In the genomic region with DNA sequence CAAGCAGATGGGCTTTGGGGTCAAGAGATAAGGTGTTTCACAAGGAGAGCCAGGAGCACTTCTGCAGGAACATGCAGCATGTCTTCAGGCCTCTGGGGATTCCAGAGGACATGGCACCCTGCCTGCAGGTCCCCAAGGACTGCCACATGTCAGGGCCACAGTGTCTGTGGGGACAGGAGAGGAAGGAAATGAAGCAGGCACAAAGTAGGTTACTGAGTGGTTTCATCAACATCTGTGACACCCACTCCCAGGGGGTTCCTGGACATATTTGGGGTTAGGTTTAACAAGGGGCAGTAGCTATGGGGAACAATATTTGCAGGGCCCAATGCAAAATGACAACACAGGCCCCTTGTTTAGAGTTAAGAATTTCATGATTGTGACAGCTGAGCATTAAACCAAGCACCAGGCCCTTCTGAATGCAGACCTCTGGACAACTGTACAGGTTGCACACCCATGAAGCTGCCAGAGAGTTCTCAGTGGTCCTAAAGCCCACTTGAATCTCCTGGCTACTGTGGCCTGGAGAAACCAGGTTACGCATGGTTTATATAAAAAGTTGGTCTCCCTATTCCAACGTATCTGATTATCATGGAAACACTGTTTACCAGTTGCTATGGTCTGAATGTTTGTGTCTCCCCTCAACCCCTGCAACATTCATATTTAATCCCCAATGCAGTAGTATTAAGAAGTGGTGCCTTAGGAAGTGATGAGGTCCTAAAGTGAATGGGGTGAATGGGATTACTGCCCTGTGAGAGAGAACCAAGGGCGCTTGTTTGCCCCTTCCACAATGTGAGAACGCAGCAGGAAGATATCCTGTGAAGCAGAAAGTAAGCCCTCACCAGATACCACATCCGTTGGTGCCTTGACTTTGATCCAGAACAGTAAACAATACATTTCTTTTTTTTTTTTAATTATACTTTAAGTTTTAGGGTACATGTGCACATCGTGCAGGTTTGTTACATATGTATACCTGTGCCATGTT, we compare ENCODE assay signal across 9 cellular contexts. TPM values are rescaled to one million over a fixed set of nuclear protein-coding genes. Genes with fewer than 3 reads are reported as not detected.
A peak's percentile ranks its signal among the peaks of the same experiment; 100 is the strongest.
DNase-seq lines count a peak whose midpoint lies in the region; ATAC-seq and TF ChIP-seq lines count a peak whose summit lies in the region.
"Had no signal": no experiment of that assay in that cellular context is flagged by ENCODE, and none has a peak within 500 bp of the region (broad histone marks: within the 10 kb centered on the region; RNA-seq: fewer than 3 reads in every experiment).

No MANE protein-coding gene starts in this region.

- no peak overlapping the region for H3K18ac ChIP-seq in trophoblast cell (ENCODE audit: low read length)

- H3K4me2 ChIP-seq in trophoblast cell (ENCODE audit: low read length): no peak overlapping the region

- H3K9ac ChIP-seq in trophoblast cell (ENCODE audit: low read length): no peak overlapping the region

- no peak overlapping the region for H2BK120ac ChIP-seq in trophoblast cell (ENCODE audit: insufficient read depth, low read length, poor library complexity)

- H3K27ac Mint-ChIP-seq in activated CD8-positive, alpha-beta memory T cell treated with anti-CD3 and anti-CD28 coated beads, Interleukin-2, amount 10 ng/mL, durations not matched to agents 7 days and 5 days: peak overlapping the region; percentile 92
- H3K27ac Mint-ChIP-seq in natural killer cell treated with Interleukin-12 subunit alpha and Interleukin-12 subunit beta and Interleukin-15 and Interleukin-18, amount 100 ng/mL, for 72 hours: peak overlapping the region; percentile 72 to 75

- no peak overlapping the region for H2AFZ ChIP-seq in trophoblast cell (ENCODE audit: insufficient read depth, low read length, poor library complexity)

- ATAC-seq in GM19438 (IDR thresholded peaks at IDR 0.05; ENCODE audit: low read depth, unreplicated experiment) (peak; percentile 75), HG03432 (IDR thresholded peaks at IDR 0.05; ENCODE audit: unreplicated experiment) (peak; percentile 79), GM19455 (IDR thresholded peaks at IDR 0.05; ENCODE audit: unreplicated experiment) (no peak)
- peak; percentile 77 for ATAC-seq in activated CD8-positive, alpha-beta memory T cell treated with anti-CD3 and anti-CD28 coated beads, Interleukin-2, amount 10 ng/mL, durations not matched to agents 7 days and 5 days
- peak; percentile 69 to 81 for ATAC-seq in natural killer cell treated with Interleukin-12 subunit alpha and Interleukin-12 subunit beta and Interleukin-15 and Interleukin-18, amount 100 ng/mL, for 72 hours

- no peak overlapping the region for H3K23ac ChIP-seq in trophoblast cell (ENCODE audit: low read length)

- no peaks in the 10 kb centered on the region for H3K36me3 ChIP-seq in trophoblast cell (ENCODE audit: control insufficient read depth in 1 of 2, insufficient read depth in 2 of 2, low read length in 2 of 2)
- no peaks in the 10 kb centered on the region for H3K36me3 ChIP-seq in BE2C

- H3K79me1 ChIP-seq in trophoblast cell (ENCODE audit: low read length): no peaks in the 10 kb centered on the region

- H2BK12ac ChIP-seq in trophoblast cell (ENCODE audit: low read length): no peak overlapping the region

- CTCF ChIA-PET in activated CD8-positive, alpha-beta memory T cell treated with anti-CD3 and anti-CD28 coated beads, Interleukin-2, amount 10 ng/mL, durations not matched to agents 7 days and 5 days (lab: Charles Lee): interaction anchor here (0.7 to 2.1 kb wide), 2 partner anchors 10 to 48 kb away, joined by 3 to 5 read pairs; no protein-coding TSS in a partner anchor

- H3K9me3 Mint-ChIP-seq in activated CD8-positive, alpha-beta memory T cell treated with anti-CD3 and anti-CD28 coated beads, Interleukin-2, amount 10 ng/mL, durations not matched to agents 7 days and 5 days (ENCODE audit: low read depth): no peaks in the 10 kb centered on the region
- H3K9me3 Mint-ChIP-seq in natural killer cell treated with Interleukin-12 subunit alpha and Interleukin-12 subunit beta and Interleukin-15 and Interleukin-18, amount 100 ng/mL, for 72 hours: no peaks in the 10 kb centered on the region

- no peaks in the 10 kb centered on the region for H3K79me2 ChIP-seq in trophoblast cell (ENCODE audit: control insufficient read depth, insufficient read depth, low read length, poor library complexity)

- H3K4ac ChIP-seq in trophoblast cell (ENCODE audit: low read depth, low read length): no peak overlapping the region

- peak overlapping the region; percentile 53 for H3K4me3 Mint-ChIP-seq in activated CD8-positive, alpha-beta memory T cell treated with anti-CD3 and anti-CD28 coated beads, Interleukin-2, amount 10 ng/mL, durations not matched to agents 7 days and 5 days
- peak overlapping the region; percentile 63 for H3K4me3 Mint-ChIP-seq in natural killer cell treated with Interleukin-12 subunit alpha and Interleukin-12 subunit beta and Interleukin-15 and Interleukin-18, amount 100 ng/mL, for 72 hours

- peaks cover 1% of the 10 kb centered on the region for H3K36me3 Mint-ChIP-seq in activated CD8-positive, alpha-beta memory T cell treated with anti-CD3 and anti-CD28 coated beads, Interleukin-2, amount 10 ng/mL, durations not matched to agents 7 days and 5 days
- H3K36me3 Mint-ChIP-seq in natural killer cell treated with Interleukin-12 subunit alpha and Interleukin-12 subunit beta and Interleukin-15 and Interleukin-18, amount 100 ng/mL, for 72 hours: no peaks in the 10 kb centered on the region

- no peak overlapping the region for H3K27ac ChIP-seq in trophoblast cell (ENCODE audit: low read depth, low read length)

- no peak overlapping the region for H3K14ac ChIP-seq in trophoblast cell (ENCODE audit: low read length)

- H3K4me1 Mint-ChIP-seq in activated CD8-positive, alpha-beta memory T cell treated with anti-CD3 and anti-CD28 coated beads, Interleukin-2, amount 10 ng/mL, durations not matched to agents 7 days and 5 days: peaks cover 56% of the 10 kb centered on the region
- peaks cover 35 to 50% of the 10 kb centered on the region in 2 donors for H3K4me1 Mint-ChIP-seq in natural killer cell treated with Interleukin-12 subunit alpha and Interleukin-12 subunit beta and Interleukin-15 and Interleukin-18, amount 100 ng/mL, for 72 hours (ENCODE audit: low read depth in 2 of 2)

- H3K27me3 ChIP-seq in trophoblast cell (ENCODE audit: insufficient read depth, low read length): no peaks in the 10 kb centered on the region
- no peaks in the 10 kb centered on the region for H3K27me3 ChIP-seq in BE2C

- H4K91ac ChIP-seq in trophoblast cell (ENCODE audit: low read depth, low read length): no peak overlapping the region

- no peak overlapping the region for H4K12ac ChIP-seq in trophoblast cell (ENCODE audit: low read depth, low read length)

- no peaks in the 10 kb centered on the region for H3K4me1 ChIP-seq in trophoblast cell (ENCODE audit: control insufficient read depth in 1 of 2, insufficient read depth in 2 of 2, low read length in 2 of 2)
- H3K4me1 ChIP-seq in BE2C: no peaks in the 10 kb centered on the region

- H3K4me3 ChIP-seq in trophoblast cell (ENCODE audit: low read depth, low read length) (no peak overlapping the region), BE2C (ENCODE audit: low read depth, low read length) (no peak overlapping the region)

- no CpG with 5 or more reads among the region's 6 CpGs for WGBS in trophoblast cell (ENCODE audit: extremely low coverage, insufficient coverage, insufficient read length)

- TF ChIP-seq CTCF in GM20000 (IDR thresholded peaks at IDR 0.05; ENCODE audit: extremely low read depth, missing control alignments): no peak
- TF ChIP-seq CTCF in BE2C (IDR thresholded peaks at IDR 0.05; ENCODE audit: low read depth, low read length): no peak

- H4K8ac ChIP-seq in trophoblast cell (ENCODE audit: low read depth, low read length): no peak overlapping the region

- no peak overlapping the region for H2BK5ac ChIP-seq in trophoblast cell (ENCODE audit: low read depth, low read length, poor library complexity)

- H3K9me3 ChIP-seq in trophoblast cell (ENCODE audit: insufficient read depth, low read depth, low read length): no peaks in the 10 kb centered on the region
- no peaks in the 10 kb centered on the region for H3K9me3 ChIP-seq in BE2C

- peak; percentile 81 for DNase-seq in activated CD8-positive, alpha-beta memory T cell treated with anti-CD3 and anti-CD28 coated beads, Interleukin-2, amount 10 ng/mL, durations not matched to agents 7 days and 5 days
- no peak for DNase-seq in natural killer cell treated with Interleukin-12 subunit alpha and Interleukin-12 subunit beta and Interleukin-15 and Interleukin-18, amount 100 ng/mL, for 72 hours (ENCODE audit: low spot score)
- DNase-seq in GM20000 (ENCODE audit: low spot score) (no peak), trophoblast cell (no peak), BE2C (no peak)
- DNase-seq: NCI-H510A treated with DMSO at 0.1 percent for 48 hours had no signal

- no peaks in the 10 kb centered on the region for H3K27me3 Mint-ChIP-seq in activated CD8-positive, alpha-beta memory T cell treated with anti-CD3 and anti-CD28 coated beads, Interleukin-2, amount 10 ng/mL, durations not matched to agents 7 days and 5 days
- no peaks in the 10 kb centered on the region for H3K27me3 Mint-ChIP-seq in natural killer cell treated with Interleukin-12 subunit alpha and Interleukin-12 subunit beta and Interleukin-15 and Interleukin-18, amount 100 ng/mL, for 72 hours

- no peak overlapping the region for H2AK5ac ChIP-seq in trophoblast cell (ENCODE audit: low read length)

RNA-seq across cellular contexts. Expression of a gene that starts 48.2 kb away (rescaled TPM):
- 10 to 100 TPM; 56.1 to 66.6 TPM for total RNA-seq in activated CD8-positive, alpha-beta memory T cell treated with anti-CD3 and anti-CD28 coated beads, Interleukin-2, amount 10 ng/mL, durations not matched to agents 7 days and 5 days
- 10 to 100 TPM; 15.2 to 21.7 TPM for total RNA-seq in natural killer cell treated with Interleukin-12 subunit alpha and Interleukin-12 subunit beta and Interleukin-15 and Interleukin-18, amount 100 ng/mL, for 72 hours
- polyA plus RNA-seq in trophoblast cell (2013): 68.4 and 70.7 TPM in 2 replicates
- 4.1 TPM for polyA plus RNA-seq in BE2C (2012; ENCODE audit: insufficient read depth, insufficient read length, low read depth)

RNA-seq across cellular contexts. Expression of a gene that starts 50.2 kb away (rescaled TPM):
- 10 to 100 TPM; 94.0 to 99.5 TPM for total RNA-seq in activated CD8-positive, alpha-beta memory T cell treated with anti-CD3 and anti-CD28 coated beads, Interleukin-2, amount 10 ng/mL, durations not matched to agents 7 days and 5 days
- 100 to 1,000 TPM in 1 of 2 donors, 10 to 100 TPM in 1; 97.1 to 114 TPM for total RNA-seq in natural killer cell treated with Interleukin-12 subunit alpha and Interleukin-12 subunit beta and Interleukin-15 and Interleukin-18, amount 100 ng/mL, for 72 hours
- 137 and 140 TPM in 2 replicates for polyA plus RNA-seq in trophoblast cell (2013)
- polyA plus RNA-seq in BE2C (2012; ENCODE audit: insufficient read depth, insufficient read length, low read depth): 11.6 TPM
